In the genomic region with DNA sequence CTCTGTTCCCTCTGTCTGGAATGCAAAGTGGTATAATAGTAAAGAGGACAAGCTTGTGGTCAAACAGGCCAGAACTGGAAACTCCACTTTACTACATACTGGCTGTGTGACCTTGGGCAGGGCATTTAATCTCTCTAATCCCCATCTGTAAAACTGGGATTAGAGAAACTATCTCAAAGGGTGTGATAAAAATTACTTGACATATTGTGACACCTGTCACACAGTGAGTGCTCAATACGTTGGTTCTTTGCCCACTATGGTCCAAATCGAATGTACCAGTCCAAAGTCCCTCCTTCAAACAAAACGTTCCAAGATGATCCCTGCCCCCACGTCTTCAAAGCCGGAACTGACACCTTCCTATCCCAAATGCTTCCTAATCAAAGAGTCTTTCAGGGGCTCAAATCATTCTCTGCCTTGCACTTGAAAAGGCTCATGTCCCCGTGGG, we compare ENCODE assay signal across 10 cellular contexts. TPM values are rescaled to one million over a fixed set of nuclear protein-coding genes. Genes with fewer than 3 reads are reported as not detected.
DNase-seq lines count a peak whose midpoint lies in the region; ATAC-seq and TF ChIP-seq lines count a peak whose summit lies in the region.
"Had no signal": no experiment of that assay in that cellular context is flagged by ENCODE, and none has a peak within 500 bp of the region (broad histone marks: within the 10 kb centered on the region; RNA-seq: fewer than 3 reads in every experiment).

No MANE protein-coding gene starts in this region.

- H2BK12ac ChIP-seq in trophoblast cell (ENCODE audit: low read length) = no peak overlapping the region

- DNase-seq in DMS53 (lab: John Stamatoyannopoulos, UW) = peak; percentile 57
- DNase-seq in PC-3 = no peak
- DNase-seq in epithelial cell of proximal tubule (ENCODE audit: low read depth) = no peak
- peak in 1 of 2 donors; percentile 74 for DNase-seq in trophoblast cell
- DNase-seq in SHP77 treated with DMSO at 0.1 percent for 48 hours (lab: John Stamatoyannopoulos, UW) = no peak
- no peak for DNase-seq in GM13976 (ENCODE audit: low spot score)
- DNase-seq in NCI-H1694 (lab: John Stamatoyannopoulos, UW) = no peak
- DNase-seq in NCI-H2196 treated with DMSO at 0.1 percent for 48 hours (lab: John Stamatoyannopoulos, UW; ENCODE audit: unreplicated experiment) = no peak

- no peak overlapping the region for H4K91ac ChIP-seq in trophoblast cell (ENCODE audit: low read depth, low read length)

- WGBS in trophoblast cell (ENCODE audit: extremely low coverage, insufficient coverage, insufficient read length) = no CpG with 5 or more reads among the region's 6 CpGs

- intact Hi-C loops in PC-3 (cut with micrococcal nuclease) = no loop called here

- peak overlapping the region; percentile 94 for H3K4me2 ChIP-seq in PC-3 (ENCODE audit: low read length)
- H3K4me2 ChIP-seq in trophoblast cell (ENCODE audit: low read length) = peak overlapping the region; percentile 42

- peak overlapping the region; percentile 97 for H4K8ac ChIP-seq in trophoblast cell (ENCODE audit: low read depth, low read length)

- no peak for TF ChIP-seq CTCF in PC-3 (conservative IDR thresholded peaks at IDR 0.05; ENCODE audit: low read depth, low read length)
- TF ChIP-seq CTCF in epithelial cell of proximal tubule (conservative IDR thresholded peaks at IDR 0.05; ENCODE audit: low read depth, low read length) = no peak
- TF ChIP-seq CTCF in GM13976 (IDR thresholded peaks at IDR 0.05; ENCODE audit: borderline replicate concordance, control extremely low read depth, extremely low read depth, insufficient read depth, missing control alignments) = no peak

- no peak overlapping the region for H4K12ac ChIP-seq in trophoblast cell (ENCODE audit: low read depth, low read length)

- H3K14ac ChIP-seq in trophoblast cell (ENCODE audit: low read length) = no peak overlapping the region

- H3K27me3 ChIP-seq in PC-3 (ENCODE audit: low read length) = no peaks in the 10 kb centered on the region
- H3K27me3 ChIP-seq in trophoblast cell (ENCODE audit: insufficient read depth, low read length) = no peaks in the 10 kb centered on the region

- H2AFZ ChIP-seq in PC-3 (ENCODE audit: low read length) = peak overlapping the region; percentile 94
- peak overlapping the region; percentile 10 for H2AFZ ChIP-seq in trophoblast cell (ENCODE audit: insufficient read depth, low read length, poor library complexity)

- H2BK120ac ChIP-seq in trophoblast cell (ENCODE audit: insufficient read depth, low read length, poor library complexity) = no peak overlapping the region

- H3K79me1 ChIP-seq in trophoblast cell (ENCODE audit: low read length) = peaks cover 7% of the 10 kb centered on the region

- H3K23ac ChIP-seq in trophoblast cell (ENCODE audit: low read length) = no peak overlapping the region

- H3K4ac ChIP-seq in trophoblast cell (ENCODE audit: low read depth, low read length) = no peak overlapping the region

- H3K27ac ChIP-seq in PC-3 (ENCODE audit: low read length) (peak overlapping the region; percentile 83; the same call in 1 of the 2 replicates), trophoblast cell (ENCODE audit: low read depth, low read length) (no peak overlapping the region)

- H3K9me2 ChIP-seq in PC-3 (replicated peaks; ENCODE audit: low read length) = no peaks in the 10 kb centered on the region

- in situ Hi-C loops in GM13976 (cut with MboI; ENCODE audit: low sequenced_read_pairs, unreplicated experiment) = no loop called here

- H3K36me3 ChIP-seq in PC-3 (ENCODE audit: low read depth, low read length) (no peaks in the 10 kb centered on the region), trophoblast cell (ENCODE audit: control insufficient read depth in 1 of 2, insufficient read depth in 2 of 2, low read length in 2 of 2) (no peaks in the 10 kb centered on the region)

- peaks cover 8% of the 10 kb centered on the region for H3F3A ChIP-seq in PC-3 (ENCODE audit: low read length, unreplicated experiment)

- H3K4me1 ChIP-seq in PC-3 (ENCODE audit: insufficient read depth, low read length) (peaks cover 16% of the 10 kb centered on the region), trophoblast cell (ENCODE audit: control insufficient read depth in 1 of 2, insufficient read depth in 2 of 2, low read length in 2 of 2) (peaks cover 3 to 5% of the 10 kb centered on the region in 2 experiments)

- no peaks in the 10 kb centered on the region for H4K20me1 ChIP-seq in PC-3 (ENCODE audit: low read length)

- no peaks in the 10 kb centered on the region for H3K79me2 ChIP-seq in PC-3 (ENCODE audit: low read length)
- peaks cover 5% of the 10 kb centered on the region for H3K79me2 ChIP-seq in trophoblast cell (ENCODE audit: control insufficient read depth, insufficient read depth, low read length, poor library complexity)

- H2AK5ac ChIP-seq in trophoblast cell (ENCODE audit: low read length) = no peak overlapping the region

- no peak overlapping the region for H3K18ac ChIP-seq in trophoblast cell (ENCODE audit: low read length)

- CTCF ChIA-PET in PC-3 (lab: Charles Lee) = no interaction called here

- ATAC-seq in PC-3 = no peak

- H3K9ac ChIP-seq in PC-3 (ENCODE audit: low read length) (peak overlapping the region; percentile 82), trophoblast cell (ENCODE audit: low read length) (no peak overlapping the region)

- BruUV-seq in PC-3 (replicated peaks; lab: Mats Ljungman, UMichigan) = TSS peak; percentile 77

- H2BK5ac ChIP-seq in trophoblast cell (ENCODE audit: low read depth, low read length, poor library complexity) = no peak overlapping the region

- POLR2A ChIA-PET in PC-3 (lab: Charles Lee; ENCODE audit: unreplicated experiment) = no interaction called here

- H3K9me3 ChIP-seq in PC-3 (ENCODE audit: low read length) (no peaks in the 10 kb centered on the region), trophoblast cell (ENCODE audit: insufficient read depth, low read depth, low read length) (no peaks in the 10 kb centered on the region)

- peak overlapping the region; percentile 86 for H3K4me3 ChIP-seq in PC-3 (ENCODE audit: low read length)
- peak overlapping the region; percentile 69 for H3K4me3 ChIP-seq in epithelial cell of proximal tubule (ENCODE audit: low read depth, low read length)
- no peak overlapping the region for H3K4me3 ChIP-seq in trophoblast cell (ENCODE audit: low read depth, low read length)

RNA-seq across cellular contexts. Expression of gene PGAP3, which starts 0.7 kb away (rescaled TPM):
- 5.9 and 10.3 TPM in 2 replicates for total RNA-seq in PC-3 (2014; rRNA removed)
- 6.1 and 11.2 TPM in 2 replicates for total RNA-seq in epithelial cell of proximal tubule
- 3.7 and 4.3 TPM in 2 replicates for polyA plus RNA-seq in trophoblast cell (2013)

RNA-seq across cellular contexts. Expression of gene ERBB2, which starts 12.7 kb away (rescaled TPM):
- 36.2 and 57.1 TPM in 2 replicates for total RNA-seq in PC-3 (2014; rRNA removed)
- total RNA-seq in epithelial cell of proximal tubule = 29.4 and 53.3 TPM in 2 replicates
- 30.7 and 30.9 TPM in 2 replicates for polyA plus RNA-seq in trophoblast cell (2013)

RNA-seq across cellular contexts. Expression of gene PNMT, which starts 18.9 kb away (rescaled TPM):
- 1.2 and 1.4 TPM in 2 replicates for total RNA-seq in PC-3 (2014; rRNA removed)
- not detected in 2 replicates for total RNA-seq in epithelial cell of proximal tubule
- 0.05 and 0.07 TPM in 2 replicates for polyA plus RNA-seq in trophoblast cell (2013)
- total RNA-seq: pulmonary artery endothelial cell, SK-MEL-5 had no signal

RNA-seq across cellular contexts. Expression of gene TCAP, which starts 22.0 kb away (rescaled TPM):
- total RNA-seq in PC-3 (2014; rRNA removed) = 0.12 and 0.51 TPM in 2 replicates
- 0.07 TPM in 1 of 2 replicates, not detected in the other for total RNA-seq in epithelial cell of proximal tubule
- 0.15 and 0.19 TPM in 2 replicates for polyA plus RNA-seq in trophoblast cell (2013)

RNA-seq across cellular contexts. Expression of gene MIEN1, which starts 43.2 kb away (rescaled TPM):
- 52.0 and 57.8 TPM in 2 replicates for total RNA-seq in PC-3 (2014; rRNA removed)
- 64.0 and 95.7 TPM in 2 replicates for total RNA-seq in epithelial cell of proximal tubule
- polyA plus RNA-seq in trophoblast cell (2013) = 44.1 and 45.7 TPM in 2 replicates
